Comparison of ENCODE assay signal across 11 cellular contexts in genomic region chr19:291561-292280, GRCh38. TPM values are rescaled to one million over a fixed set of nuclear protein-coding genes. Genes with fewer than 3 reads are reported as not detected.
DNase-seq lines count a peak whose midpoint lies in the region; ATAC-seq, FAIRE-seq and TF ChIP-seq lines count a peak whose summit lies in the region.
"Had no signal": no experiment of that assay in that cellular context is flagged by ENCODE, and none has a peak within 500 bp of the region (broad histone marks: within the 10 kb centered on the region; RNA-seq: fewer than 3 reads in every experiment).

No MANE protein-coding gene starts in this region.

- H3K9me3 Mint-ChIP-seq in naive thymus-derived CD8-positive, alpha-beta T cell = no peaks in the 10 kb centered on the region
- H3K9me3 Mint-ChIP-seq: stimulated activated naive B cell treated with anti-CD40 and anti-IgM and Interleukin-4, amounts not matched to agents 10 μg/mL and 1 μg/mL and 100 μg/mL, for 72 hours had no signal

- peaks cover 4 to 24% (median 20%) of the 10 kb centered on the region in 4 donors for H3K4me1 Mint-ChIP-seq in naive thymus-derived CD8-positive, alpha-beta T cell

- TF ChIP-seq CTCF in D721Med (IDR thresholded peaks at IDR 0.05; ENCODE audit: insufficient read depth, missing control alignments) (no peak), prostate gland (IDR thresholded peaks at IDR 0.05) (no peak)

- peak overlapping the region in 3 of 10 donors; percentile 21 to 37 (median 28) for H3K4me3 Mint-ChIP-seq in naive thymus-derived CD8-positive, alpha-beta T cell

- no peak for TF ChIP-seq EP300 in Ishikawa (IDR thresholded peaks at IDR 0.05; ENCODE audit: borderline replicate concordance)

- intact Hi-C loops in prostate gland (cut with DNase I) = no loop called here

- H3K27ac ChIP-seq in duodenal mucosa (ENCODE audit: low read depth, low read length) (peak overlapping the region; percentile 78), prostate gland (peak overlapping the region; percentile 69 to 73)

- WGBS in prostate gland = 61% methylated on average over 24 of the region's 71 CpGs

- H3K27ac Mint-ChIP-seq in naive thymus-derived CD8-positive, alpha-beta T cell = no peak overlapping the region
- H3K27ac Mint-ChIP-seq: stimulated activated naive B cell treated with anti-CD40 and anti-IgM and Interleukin-4, amounts not matched to agents 10 μg/mL and 1 μg/mL and 100 μg/mL, for 72 hours had no signal

- ATAC-seq in GM18873 (IDR thresholded peaks at IDR 0.05; ENCODE audit: low FRiP score, unreplicated experiment) = no peak
- no peak for ATAC-seq in HG03442 (IDR thresholded peaks at IDR 0.05; ENCODE audit: unreplicated experiment)
- no peak for ATAC-seq in naive thymus-derived CD8-positive, alpha-beta T cell
- ATAC-seq: left ventricle myocardium superior; stimulated activated naive B cell treated with anti-CD40 and anti-IgM and Interleukin-4, amounts not matched to agents 10 μg/mL and 1 μg/mL and 100 μg/mL, for 72 hours had no signal

- no peak for TF ChIP-seq RAD21 in Ishikawa (IDR thresholded peaks at IDR 0.05; ENCODE audit: low read depth)

- no peak for TF ChIP-seq POLR2A in prostate gland (IDR thresholded peaks at IDR 0.05)

- H3K36me3 ChIP-seq in duodenal mucosa (ENCODE audit: control insufficient read depth in 1 of 2, insufficient read depth in 2 of 2, low read length in 2 of 2) (no peaks in the 10 kb centered on the region), prostate gland (no peaks in the 10 kb centered on the region)

- H3K27me3 ChIP-seq in duodenal mucosa (ENCODE audit: control insufficient read depth in 1 of 2, insufficient read depth in 2 of 2, low read length in 2 of 2) (peaks cover 15 to 24% of the 10 kb centered on the region in 2 donors), prostate gland (replicated peaks; ENCODE audit: insufficient read depth) (no peaks in the 10 kb centered on the region)

- POLR2A ChIA-PET in naive thymus-derived CD8-positive, alpha-beta T cell (lab: Charles Lee) = no interaction called here

- FAIRE-seq in D721Med (lab: Jason Lieb, UNC) = no peak

- H3K4me3 ChIP-seq in duodenal mucosa (ENCODE audit: low read depth in 1 of 2, low read length in 2 of 2) (peak overlapping the region; percentile 38 to 54), prostate gland (peak overlapping the region; percentile 13 to 26)

- peaks cover 13 to 80% (median 45%) of the 10 kb centered on the region in 5 donors for H3K27me3 Mint-ChIP-seq in naive thymus-derived CD8-positive, alpha-beta T cell

- H3K9ac ChIP-seq in duodenal mucosa (ENCODE audit: low read depth in 1 of 2, low read length in 2 of 2) = peak overlapping the region in 1 of 2 donors; percentile 51

- peak; percentile 66 for DNase-seq in D721Med (ENCODE audit: insufficient read length, low spot score)
- no peak for DNase-seq in prostate gland (ENCODE audit: low spot score)
- no peak for DNase-seq in activated gamma-delta T cell (lab: John Stamatoyannopoulos, UW)
- no peak for DNase-seq in naive thymus-derived CD8-positive, alpha-beta T cell
- DNase-seq: activated CD4-positive, alpha-beta T cell treated with anti-CD3 and anti-CD28 coated beads, Interleukin-2, amount 50 U/mL, for 48 hours; left ventricle myocardium superior; stimulated activated naive B cell treated with anti-CD40 and anti-IgM and Interleukin-4, amounts not matched to agents 10 μg/mL and 1 μg/mL and 100 μg/mL, for 72 hours had no signal

- H3K4me1 ChIP-seq in duodenal mucosa (ENCODE audit: control insufficient read depth in 1 of 2, insufficient read depth in 2 of 2, low read length in 2 of 2) (peaks cover 46 to 51% of the 10 kb centered on the region in 2 donors), prostate gland (replicated peaks) (peaks cover 9% of the 10 kb centered on the region)

- peaks cover 0 to 2% (median 0%) of the 10 kb centered on the region in 3 donors for H3K36me3 Mint-ChIP-seq in naive thymus-derived CD8-positive, alpha-beta T cell
- H3K36me3 Mint-ChIP-seq: stimulated activated naive B cell treated with anti-CD40 and anti-IgM and Interleukin-4, amounts not matched to agents 10 μg/mL and 1 μg/mL and 100 μg/mL, for 72 hours had no signal

- H3K9me3 ChIP-seq in duodenal mucosa (ENCODE audit: control insufficient read depth in 1 of 2, low read length in 2 of 2) (no peaks in the 10 kb centered on the region), prostate gland (no peaks in the 10 kb centered on the region)

TF ChIP-seq in Ishikawa, 13 proteins besides CTCF, POLR2A, EP300 and RAD21:
- TF ChIP-seq FOXM1 (IDR thresholded peaks at IDR 0.05; ENCODE audit: borderline replicate concordance, low read depth) (no peak), CEBPB (IDR thresholded peaks at IDR 0.05) (no peak), USF1 (IDR thresholded peaks at IDR 0.05) (no peak), ZBTB7A (IDR thresholded peaks at IDR 0.05; ENCODE audit: low read depth) (0 out of 2 replicates have a peak, but pooled peaks have one; percentile 19), CREB1 (IDR thresholded peaks at IDR 0.05; ENCODE audit: low read depth) (no peak), TEAD4 (IDR thresholded peaks at IDR 0.05) (no peak), YY1 (IDR thresholded peaks at IDR 0.05; ENCODE audit: low read depth) (no peak), MAX (IDR thresholded peaks at IDR 0.05) (peak; percentile 25; the same call in 1 of the 2 replicates)

RNA-seq across cellular contexts. Expression of gene PLPP2, which starts 0.5 kb away (rescaled TPM):
- total RNA-seq in prostate gland = 10 to 100 TPM; 40.1 to 76.6 TPM
- total RNA-seq in naive thymus-derived CD8-positive, alpha-beta T cell = not detected
- polyA plus RNA-seq in naive thymus-derived CD8-positive, alpha-beta T cell = under 1 TPM in 1 of 3 donors, not detected in 2; 0.69 TPM

RNA-seq across cellular contexts. Expression of gene MIER2, which starts 52.9 kb away (rescaled TPM):
- total RNA-seq in prostate gland = 10 to 100 TPM; 16.9 to 37.1 TPM
- total RNA-seq in naive thymus-derived CD8-positive, alpha-beta T cell = 10 to 100 TPM; 16.8 to 20.3 TPM
- polyA plus RNA-seq in naive thymus-derived CD8-positive, alpha-beta T cell = 1 to 10 TPM; 2.1 to 3.1 (median 2.4) TPM

Comparison
In these comparisons a context has a peak if more than half of its experiments do, and no peak if none do; other contexts are left out.
1. RNA of gene PLPP2, which starts 0.5 kb away (total RNA-seq): 40.1 to 76.6 TPM in prostate gland; not detected in naive thymus-derived CD8-positive, alpha-beta T cell; every median in the first group is over 10 times any median in the second.